36 cellular contexts compared by ENCODE assay signal in genomic region chr6:131552572-131552971, GRCh38. TPM values are rescaled to one million over a fixed set of nuclear protein-coding genes. Genes with fewer than 3 reads are reported as not detected.
"Had no signal": no experiment of that assay in that cellular context is flagged by ENCODE, and none has a peak within 500 bp of the region (broad histone marks: within the 10 kb centered on the region; RNA-seq: fewer than 3 reads in every experiment).

No MANE protein-coding gene starts in this region.

- H3K4me3 Mint-ChIP-seq: activated CD4-positive, alpha-beta memory T cell treated with anti-CD3 and anti-CD28 coated beads for 36 hours; activated CD4-positive, alpha-beta T cell treated with anti-CD3 and anti-CD28 coated beads for 36 hours; activated CD4-positive, alpha-beta T cell treated with anti-CD3 and anti-CD28 coated beads, Interleukin-2, amount 10 ng/mL, durations not matched to agents 24 days and 14 days; activated CD8-positive, alpha-beta memory T cell treated with anti-CD3 and anti-CD28 coated beads, Interleukin-2, amount 10 ng/mL, durations not matched to agents 7 days and 5 days; activated CD8-positive, alpha-beta T cell treated with anti-CD3 and anti-CD28 coated beads, Interleukin-2, amount 10 ng/mL, durations not matched to agents 7 days and 5 days; activated naive CD4-positive, alpha-beta T cell treated with anti-CD3 and anti-CD28 coated beads for 36 hours; activated naive CD4-positive, alpha-beta T cell treated with anti-CD3 and anti-CD28 coated beads, Interleukin-2, amount 50 U/mL, for 24 hours; activated naive CD8-positive, alpha-beta T cell treated with anti-CD3 and anti-CD28 coated beads for 36 hours; activated naive CD8-positive, alpha-beta T cell treated with anti-CD3 and anti-CD28 coated beads, Interleukin-2, amount 50 U/mL, for 24 hours; activated T-helper 1 cell treated with anti-CD3 and anti-CD28 coated beads, Interleukin-12 subunit alpha, Interleukin-12 subunit beta, Interleukin-2, Interleukin-4 antibody, amounts not matched to agents 30 ng/mL and 10 ng/mL and 1 ng/mL, durations not matched to agents 14 hours and 24 hours and 36 hours; effector memory CD8-positive, alpha-beta T cell had no signal

- H3K4me3 ChIP-seq: adrenal gland, body of pancreas, esophagus squamous epithelium, gastroesophageal sphincter had no signal

- H3K4me1 Mint-ChIP-seq: activated CD4-positive, alpha-beta T cell treated with anti-CD3 and anti-CD28 coated beads for 36 hours; activated CD4-positive, alpha-beta T cell treated with anti-CD3 and anti-CD28 coated beads, Interleukin-2, amount 10 ng/mL, durations not matched to agents 24 days and 14 days; activated CD8-positive, alpha-beta memory T cell treated with anti-CD3 and anti-CD28 coated beads, Interleukin-2, amount 10 ng/mL, durations not matched to agents 7 days and 5 days; activated naive CD4-positive, alpha-beta T cell treated with anti-CD3 and anti-CD28 coated beads, Interleukin-2, amount 50 U/mL, for 24 hours; activated naive CD8-positive, alpha-beta T cell treated with anti-CD3 and anti-CD28 coated beads for 36 hours; activated naive CD8-positive, alpha-beta T cell treated with anti-CD3 and anti-CD28 coated beads, Interleukin-2, amount 50 U/mL, for 24 hours had no signal

- H3K27ac ChIP-seq: adrenal gland, body of pancreas, esophagus squamous epithelium, gastroesophageal sphincter had no signal

- H3K27me3 Mint-ChIP-seq: activated naive CD4-positive, alpha-beta T cell treated with anti-CD3 and anti-CD28 coated beads, Interleukin-2, amount 50 U/mL, for 24 hours; activated naive CD8-positive, alpha-beta T cell treated with anti-CD3 and anti-CD28 coated beads, Interleukin-2, amount 50 U/mL, for 24 hours had no signal

- H3K36me3 Mint-ChIP-seq: activated CD4-positive, alpha-beta memory T cell treated with anti-CD3 and anti-CD28 coated beads for 36 hours; activated CD8-positive, alpha-beta memory T cell treated with anti-CD3 and anti-CD28 coated beads, Interleukin-2, amount 10 ng/mL, durations not matched to agents 7 days and 5 days; activated naive CD4-positive, alpha-beta T cell treated with anti-CD3 and anti-CD28 coated beads, Interleukin-2, amount 50 U/mL, for 24 hours; activated naive CD8-positive, alpha-beta T cell treated with anti-CD3 and anti-CD28 coated beads for 36 hours had no signal

- H3K36me3 ChIP-seq: adrenal gland, esophagus squamous epithelium, gastroesophageal sphincter had no signal

- ATAC-seq: activated CD4-positive, alpha-beta T cell treated with anti-CD3 and anti-CD28 coated beads for 36 hours; activated CD8-positive, alpha-beta memory T cell treated with anti-CD3 and anti-CD28 coated beads, Interleukin-2, amount 10 ng/mL, durations not matched to agents 7 days and 5 days; activated CD8-positive, alpha-beta T cell treated with anti-CD3 and anti-CD28 coated beads, Interleukin-2, amount 10 ng/mL, durations not matched to agents 7 days and 5 days; activated naive CD8-positive, alpha-beta T cell treated with anti-CD3 and anti-CD28 coated beads, Interleukin-2, amount 50 U/mL, for 24 hours; body of pancreas; effector memory CD8-positive, alpha-beta T cell; gastroesophageal sphincter had no signal

- H3K27me3 ChIP-seq: adrenal gland, body of pancreas, esophagus squamous epithelium, gastroesophageal sphincter had no signal

- H3K9me3 Mint-ChIP-seq: activated CD4-positive, alpha-beta memory T cell treated with anti-CD3 and anti-CD28 coated beads for 36 hours; activated CD4-positive, alpha-beta T cell treated with anti-CD3 and anti-CD28 coated beads, Interleukin-2, amount 10 ng/mL, durations not matched to agents 24 days and 14 days; activated naive CD4-positive, alpha-beta T cell treated with anti-CD3 and anti-CD28 coated beads for 36 hours; activated naive CD4-positive, alpha-beta T cell treated with anti-CD3 and anti-CD28 coated beads, Interleukin-2, amount 50 U/mL, for 24 hours; activated naive CD8-positive, alpha-beta T cell treated with anti-CD3 and anti-CD28 coated beads for 36 hours; activated naive CD8-positive, alpha-beta T cell treated with anti-CD3 and anti-CD28 coated beads, Interleukin-2, amount 50 U/mL, for 24 hours; activated T-helper 1 cell treated with anti-CD3 and anti-CD28 coated beads, Interleukin-12 subunit alpha, Interleukin-12 subunit beta, Interleukin-2, Interleukin-4 antibody, amounts not matched to agents 30 ng/mL and 10 ng/mL and 1 ng/mL, durations not matched to agents 14 hours and 24 hours and 36 hours; activated T-helper 2 cell treated with anti-CD3 and anti-CD28 coated beads, Interferon-gamma antibody, Interleukin-2, Interleukin-4, amounts not matched to agents 10 μg/mL and 5 μg/mL and 100 μg/mL, durations not matched to agents 14 hours and 24 hours and 36 hours; effector memory CD8-positive, alpha-beta T cell had no signal

- H3K4me1 ChIP-seq: adrenal gland, body of pancreas, esophagus squamous epithelium, gastroesophageal sphincter had no signal

- H3K9me3 ChIP-seq: adrenal gland, body of pancreas, esophagus squamous epithelium, gastroesophageal sphincter had no signal

- H3K27ac Mint-ChIP-seq: activated CD4-positive, alpha-beta memory T cell treated with anti-CD3 and anti-CD28 coated beads for 36 hours; activated CD4-positive, alpha-beta T cell treated with anti-CD3 and anti-CD28 coated beads for 36 hours; activated CD4-positive, alpha-beta T cell treated with anti-CD3 and anti-CD28 coated beads, Interleukin-2, amount 10 ng/mL, durations not matched to agents 24 days and 14 days; activated CD8-positive, alpha-beta memory T cell treated with anti-CD3 and anti-CD28 coated beads, Interleukin-2, amount 10 ng/mL, durations not matched to agents 7 days and 5 days; activated CD8-positive, alpha-beta T cell treated with anti-CD3 and anti-CD28 coated beads, Interleukin-2, amount 10 ng/mL, durations not matched to agents 7 days and 5 days; activated naive CD4-positive, alpha-beta T cell treated with anti-CD3 and anti-CD28 coated beads for 36 hours; activated naive CD4-positive, alpha-beta T cell treated with anti-CD3 and anti-CD28 coated beads, Interleukin-2, amount 50 U/mL, for 24 hours; activated naive CD8-positive, alpha-beta T cell treated with anti-CD3 and anti-CD28 coated beads for 36 hours; activated naive CD8-positive, alpha-beta T cell treated with anti-CD3 and anti-CD28 coated beads, Interleukin-2, amount 50 U/mL, for 24 hours; activated T-helper 1 cell treated with anti-CD3 and anti-CD28 coated beads, Interleukin-12 subunit alpha, Interleukin-12 subunit beta, Interleukin-2, Interleukin-4 antibody, amounts not matched to agents 30 ng/mL and 10 ng/mL and 1 ng/mL, durations not matched to agents 14 hours and 24 hours and 36 hours; activated T-helper 2 cell treated with anti-CD3 and anti-CD28 coated beads, Interferon-gamma antibody, Interleukin-2, Interleukin-4, amounts not matched to agents 10 μg/mL and 5 μg/mL and 100 μg/mL, durations not matched to agents 14 hours and 24 hours and 36 hours; effector memory CD8-positive, alpha-beta T cell had no signal

- DNase-seq: activated CD4-positive, alpha-beta memory T cell treated with anti-CD3 and anti-CD28 coated beads for 36 hours; activated CD4-positive, alpha-beta T cell treated with anti-CD3 and anti-CD28 coated beads for 36 hours; activated CD4-positive, alpha-beta T cell treated with anti-CD3 and anti-CD28 coated beads, Interleukin-2, amount 10 ng/mL, durations not matched to agents 24 days and 14 days; activated CD4-positive, CD25-positive, alpha-beta regulatory T cell; activated CD4-positive, CD25-positive, alpha-beta regulatory T cell treated with anti-CD3 and anti-CD28 coated beads, Interleukin-2, amount 50 U/mL, for 72 hours; activated CD8-positive, alpha-beta memory T cell treated with anti-CD3 and anti-CD28 coated beads, Interleukin-2, amount 10 ng/mL, durations not matched to agents 7 days and 5 days; activated CD8-positive, alpha-beta memory T cell treated with anti-CD3 and anti-CD28 coated beads, Interleukin-2, amount 50 U/mL, for 4 hours; activated CD8-positive, alpha-beta T cell treated with anti-CD3 and anti-CD28 coated beads, Interleukin-2, amount 10 ng/mL, durations not matched to agents 7 days and 5 days; activated effector memory CD4-positive, alpha-beta T cell treated with anti-CD3 and anti-CD28 coated beads, Interleukin-2, amount 50 U/mL, for 16 hours; activated naive CD4-positive, alpha-beta T cell treated with anti-CD3 and anti-CD28 coated beads for 36 hours; activated naive CD8-positive, alpha-beta T cell treated with anti-CD3 and anti-CD28 coated beads for 36 hours; activated naive CD8-positive, alpha-beta T cell treated with anti-CD3 and anti-CD28 coated beads, Interleukin-2, amount 50 U/mL, for 24 hours; activated T-cell treated with anti-CD3 and anti-CD28 coated beads, Interleukin-2, amount 50 U/mL, for 1 hour; activated T-cell treated with anti-CD3 and anti-CD28 coated beads, Interleukin-2, amount 50 U/mL, for 48 hours; adrenal gland; amygdala; aorta; body of pancreas; caudate nucleus; cortex of kidney; dermis blood vessel endothelial cell; effector CD4-positive, alpha-beta T cell; effector memory CD8-positive, alpha-beta T cell; esophagus squamous epithelium; foreskin melanocyte; T-helper 2 cell had no signal

RNA-seq across cellular contexts. Expression of gene ARG1, which starts 20.5 kb away (rescaled TPM):
- total RNA-seq: activated CD4-positive, alpha-beta memory T cell treated with anti-CD3 and anti-CD28 coated beads for 36 hours; activated CD4-positive, alpha-beta T cell treated with anti-CD3 and anti-CD28 coated beads for 36 hours; activated CD4-positive, alpha-beta T cell treated with anti-CD3 and anti-CD28 coated beads, Interleukin-2, amount 10 ng/mL, durations not matched to agents 24 days and 14 days; activated CD8-positive, alpha-beta memory T cell treated with anti-CD3 and anti-CD28 coated beads for 36 hours; activated CD8-positive, alpha-beta memory T cell treated with anti-CD3 and anti-CD28 coated beads, Interleukin-2, amount 10 ng/mL, durations not matched to agents 7 days and 5 days; activated CD8-positive, alpha-beta T cell treated with anti-CD3 and anti-CD28 coated beads, Interleukin-2, amount 10 ng/mL, durations not matched to agents 7 days and 5 days; activated naive CD4-positive, alpha-beta T cell treated with anti-CD3 and anti-CD28 coated beads for 36 hours; activated naive CD8-positive, alpha-beta T cell treated with anti-CD3 and anti-CD28 coated beads for 36 hours; activated T-helper 1 cell treated with anti-CD3 and anti-CD28 coated beads, Interleukin-12 subunit alpha, Interleukin-12 subunit beta, Interleukin-2, Interleukin-4 antibody, amounts not matched to agents 30 ng/mL and 10 ng/mL and 1 ng/mL, durations not matched to agents 14 hours and 24 hours and 36 hours; activated T-helper 2 cell treated with anti-CD3 and anti-CD28 coated beads, Interferon-gamma antibody, Interleukin-2, Interleukin-4, amounts not matched to agents 10 μg/mL and 5 μg/mL and 100 μg/mL, durations not matched to agents 14 hours and 24 hours and 36 hours; body of pancreas; chondrocyte; dermis blood vessel endothelial cell; fibroblast of lung; fibroblast of villous mesenchyme; glomerular endothelial cell; T-helper 1 cell treated with Interleukin-12 subunit alpha and Interleukin-12 subunit beta and Interleukin-4 antibody, amounts not matched to agents 30 ng/mL and 1 ng/mL, for 36 hours had no signal
- polyA plus RNA-seq: aorta, fibroblast of lung had no signal
